ENCODE assay signal across 8 cellular contexts in genomic region chr12:51341259-51342007, GRCh38. TPM values are rescaled to one million over a fixed set of nuclear protein-coding genes. Genes with fewer than 3 reads are reported as not detected.
DNase-seq lines count a peak whose midpoint lies in the region; ATAC-seq and TF ChIP-seq lines count a peak whose summit lies in the region.

No MANE protein-coding gene starts in this region.

- H3K4me3 ChIP-seq in thyroid gland (replicated peaks in 1 of 3): no peak overlapping the region

- TF ChIP-seq CTCF in RWPE1 (conservative IDR thresholded peaks at IDR 0.05; ENCODE audit: low read depth) (peak; percentile 97), foreskin keratinocyte (conservative IDR thresholded peaks at IDR 0.05) (peak; percentile 95), thyroid gland (IDR thresholded peaks at IDR 0.05) (peak; percentile 89 to 98 (median 96))

- no peaks in the 10 kb centered on the region for H3K9me3 ChIP-seq in thyroid gland

- H3K27me3 ChIP-seq in foreskin keratinocyte: no peaks in the 10 kb centered on the region
- H3K27me3 ChIP-seq in thyroid gland: no peaks in the 10 kb centered on the region

- H3K36me3 ChIP-seq in thyroid gland: no peaks in the 10 kb centered on the region

- DNase-seq in ELF-1 (ENCODE audit: low read depth, low spot score) (peak; percentile 84), Kasumi-1 (lab: John Stamatoyannopoulos, UW) (peak; percentile 78 to 90), RWPE1 (ENCODE audit: low spot score) (peak; percentile 68), foreskin keratinocyte (peak in 1 of 2 donors; percentile 50), nucleus accumbens (lab: John Stamatoyannopoulos, UW) (peak in 47 of 56 donors; percentile 13 to 78 (median 46)), thyroid gland (peak; percentile 64 to 67)
- DNase-seq in activated effector memory CD4-positive, alpha-beta T cell treated with anti-CD3 and anti-CD28 coated beads, Interleukin-2, amount 50 U/mL, for 16 hours: peak; percentile 86

- peak; percentile 35 for ATAC-seq in foreskin keratinocyte
- ATAC-seq in GM18861 (IDR thresholded peaks at IDR 0.05; ENCODE audit: unreplicated experiment): no peak

- POLR2A ChIA-PET in RWPE1 (lab: Yijun Ruan, JAX; ENCODE audit: low non-redundant PET): interaction anchor here (0.5 to 1.4 kb wide), 2 partner anchors 102 to 109 kb away, joined by 5 to 8 read pairs; partner anchors contain the start of gene DAZAP2

- TF ChIP-seq POLR2A in thyroid gland (IDR thresholded peaks at IDR 0.05): no peak

- intact Hi-C loops in thyroid gland (cut with DNase I): loop anchor here (5.0 to 10.0 kb wide), 2 partner anchors 74 to 517 kb away; no protein-coding TSS in a partner anchor

- 32 to 38% methylated on average over 9 of the region's 9 CpGs for WGBS in thyroid gland, 2 donors

- CTCF ChIA-PET in RWPE1 (lab: Yijun Ruan, JAX): interaction anchor here (0.5 to 2.3 kb wide), 17 partner anchors 9 to 836 kb away, joined by 3 to 27 read pairs (median 3); partner anchors contain the start of genes DIP2B, POU6F1 and SMAGP

- H3K4me1 ChIP-seq in foreskin keratinocyte (no peaks in the 10 kb centered on the region), thyroid gland (peaks cover 0 to 2% of the 10 kb centered on the region in 2 donors)

- H3K27ac ChIP-seq in RWPE1 (no peak overlapping the region), foreskin keratinocyte (no peak overlapping the region), thyroid gland (peak overlapping the region in 1 of 3 donors; percentile 27)

RNA-seq across cellular contexts. Expression of gene CELA1, which starts 5.0 kb away (rescaled TPM):
- not detected in 2 replicates for total RNA-seq in foreskin keratinocyte
- polyA plus RNA-seq in foreskin keratinocyte: not detected in 2 replicates
- total RNA-seq in thyroid gland: not detected

RNA-seq across cellular contexts. Expression of gene BIN2, which starts 17.5 kb away (rescaled TPM):
- total RNA-seq in foreskin keratinocyte (not detected in 2 replicates), thyroid gland (1 to 10 TPM; 1.3 to 3.0 (median 2.5) TPM)
- not detected in 2 replicates for polyA plus RNA-seq in foreskin keratinocyte

RNA-seq across cellular contexts. Expression of gene GALNT6, which starts 49.8 kb away (rescaled TPM):
- 73.4 and 95.8 TPM in 2 replicates for total RNA-seq in foreskin keratinocyte
- 25.2 and 26.0 TPM in 2 replicates for polyA plus RNA-seq in foreskin keratinocyte
- total RNA-seq in thyroid gland: 10 to 100 TPM in 1 of 4 donors, 1 to 10 TPM in 3; 5.8 to 14.1 (median 9.3) TPM
